ENCODE assay signal across 1 cellular context in genomic region chr4:2413821-2414610, GRCh38.
TF ChIP-seq lines count a peak whose summit lies in the region.

No MANE protein-coding gene starts in this region.

TF ChIP-seq in K562, 482 proteins besides CTCF, POLR2A, EP300 and RAD21 (continued from another document):
- no peak for TF ChIP-seq FOXO4 (CRISPR knock-in tag; IDR thresholded peaks at IDR 0.05)
- TF ChIP-seq TEAD4 (IDR thresholded peaks at IDR 0.05; ENCODE audit: low read length): peak; percentile 50; the same call in 1 of the 2 replicates
- TF ChIP-seq TEAD4 (CRISPR knock-in tag; IDR thresholded peaks at IDR 0.05; ENCODE audit: borderline replicate concordance): no peak
- TF ChIP-seq ESRRA (IDR thresholded peaks at IDR 0.05; ENCODE audit: borderline replicate concordance, low read depth): no peak
- no peak for TF ChIP-seq DEAF1 (CRISPR knock-in tag; IDR thresholded peaks at IDR 0.05)
- no peak for TF ChIP-seq NCOR1 (IDR thresholded peaks at IDR 0.05)
- no peak for TF ChIP-seq SNAPC5 (CRISPR knock-in tag; IDR thresholded peaks at IDR 0.05)
- peak; percentile 59 for TF ChIP-seq ETV1 (tag; conservative IDR thresholded peaks at IDR 0.05; ENCODE audit: low read depth)
- TF ChIP-seq ZNF830 (CRISPR knock-in tag; IDR thresholded peaks at IDR 0.05): no peak
- no peak for TF ChIP-seq CBFB (CRISPR knock-in tag; IDR thresholded peaks at IDR 0.05)
- peak; percentile 47; the same call in 1 of the 2 replicates for TF ChIP-seq DMBX1 (CRISPR knock-in tag; IDR thresholded peaks at IDR 0.05; ENCODE audit: borderline replicate concordance)
- TF ChIP-seq PREB (CRISPR knock-in tag; IDR thresholded peaks at IDR 0.05): 0 out of 2 replicates have a peak, but pooled peaks have one; percentile 56
- no peak for TF ChIP-seq CBX3 (IDR thresholded peaks at IDR 0.05; ENCODE audit: borderline replicate concordance in 1 of 2, low read length in 2 of 2)
- TF ChIP-seq MITF (IDR thresholded peaks at IDR 0.05): no peak
- TF ChIP-seq SMAD3 (CRISPR knock-in tag; conservative IDR thresholded peaks at IDR 0.05): no peak
- 0 out of 4 replicates have a peak, but pooled peaks of 1 of the 2 experiments have one; percentile 41 for TF ChIP-seq TEAD1 (CRISPR knock-in tag; IDR thresholded peaks at IDR 0.05)
- no peak for TF ChIP-seq TBP (optimal IDR thresholded peaks at IDR 0.05; ENCODE audit: low read depth, low read length)
- no peak for TF ChIP-seq EGR1 (conservative IDR thresholded peaks at IDR 0.05)
- TF ChIP-seq TAL1 (IDR thresholded peaks at IDR 0.05): no peak
- TF ChIP-seq MCM3 (IDR thresholded peaks at IDR 0.05): no peak
- TF ChIP-seq ZNF76 (CRISPR knock-in tag; IDR thresholded peaks at IDR 0.05; ENCODE audit: borderline replicate concordance): 0 out of 2 replicates have a peak, but pooled peaks have one; percentile 36
- no peak for TF ChIP-seq MTA1 (IDR thresholded peaks at IDR 0.05; ENCODE audit: borderline replicate concordance)
- TF ChIP-seq CBX5 (IDR thresholded peaks at IDR 0.05; ENCODE audit: borderline replicate concordance, low read depth): no peak
- no peak for TF ChIP-seq ZNF561 (CRISPR knock-in tag; conservative IDR thresholded peaks at IDR 0.05)
- TF ChIP-seq YBX1 (IDR thresholded peaks at IDR 0.05): no peak
